8 cellular contexts compared by ENCODE assay signal in the genomic region with DNA sequence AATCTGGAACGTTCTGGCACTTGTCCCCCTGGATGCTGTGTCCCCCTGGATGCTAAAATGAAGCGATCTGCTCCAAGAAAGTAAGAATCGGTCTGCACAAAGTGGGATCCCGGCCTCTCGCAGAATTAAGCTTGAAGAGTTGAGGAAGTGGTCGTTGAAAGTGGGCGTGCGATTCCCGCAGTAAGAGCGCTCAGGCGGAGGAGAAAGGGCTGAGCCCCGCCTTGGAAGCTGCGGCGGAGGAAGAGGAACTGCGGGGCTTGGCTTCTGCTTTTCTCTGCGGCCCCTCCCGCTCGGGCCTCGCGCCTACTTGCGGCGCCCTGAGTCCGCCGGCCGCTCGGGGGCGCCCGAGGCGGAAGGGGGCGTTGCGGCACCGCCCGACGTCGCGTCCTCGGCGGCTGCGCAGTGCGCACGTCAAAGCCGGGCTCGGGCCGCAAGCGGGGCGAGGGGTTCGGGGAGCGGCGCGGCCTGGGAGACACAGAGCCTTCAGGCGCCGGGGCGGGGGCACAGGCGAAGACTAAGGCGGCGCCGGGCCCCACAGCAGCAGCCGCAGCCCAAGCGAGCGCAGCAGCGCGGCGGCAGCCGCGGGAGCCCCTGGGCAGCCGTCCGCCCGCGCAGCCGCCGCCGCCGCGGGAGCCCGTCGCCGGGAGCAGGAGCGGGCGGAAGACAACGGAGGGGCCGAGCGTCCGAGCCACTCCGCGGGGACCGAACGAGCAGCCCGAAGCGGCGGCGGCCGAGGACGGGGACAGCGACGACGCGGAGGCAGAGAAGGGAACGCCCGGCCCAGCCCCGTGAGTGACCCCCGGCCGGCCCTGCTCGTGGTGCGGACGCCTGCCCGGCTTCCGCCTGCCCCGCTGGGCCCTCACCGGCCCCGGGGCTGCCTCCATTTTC. TPM values are rescaled to one million over a fixed set of nuclear protein-coding genes. Genes with fewer than 3 reads are reported as not detected.
A peak's percentile ranks its signal among the peaks of the same experiment; 100 is the strongest.
DNase-seq lines count a peak whose midpoint lies in the region; ATAC-seq, FAIRE-seq and TF ChIP-seq lines count a peak whose summit lies in the region.

A gene (plus strand): TSS at position 400 of the 888 bp plus-strand sequence. CDS start 47,160 bp downstream, outside the sequence.

- H3K27ac Mint-ChIP-seq in dendritic cell treated with granulocyte-macrophage colony-stimulating factor and Interleukin-4, amounts not matched to agents 40 ng/mL and 50 ng/mL, for 4 days = peak within 1 kb of the TSS; percentile 88

- FAIRE-seq in HepG2 (lab: Jason Lieb, UNC) = no peak

- CTCF ChIA-PET in HepG2 (lab: Yijun Ruan, JAX; ENCODE audit: low intra/inter-chr PET ratio, low total read pairs) = interaction anchor here (0.7 to 1.8 kb wide), 3 partner anchors 50 to 87 kb away, joined by 3 to 4 read pairs (median 4); no protein-coding TSS in a partner anchor

- DNase-seq in NCI-H69 (lab: John Stamatoyannopoulos, UW) (peak; percentile 89), HepG2 (ENCODE audit: low spot score) (peak; percentile 79)
- DNase-seq in activated CD4-positive, alpha-beta T cell treated with anti-CD3 and anti-CD28 coated beads, Interleukin-2, amount 50 U/mL, for 1 hour = peak; percentile 84
- peak; percentile 89 for DNase-seq in stimulated activated CD4-positive, alpha-beta T cell treated with anti-CD3 and anti-CD28 coated beads, Interleukin-4, amount 100 ng/mL, for 1 hour

- peak; percentile 82 for TF ChIP-seq RAD21 in HepG2 (CRISPR knock-in tag; IDR thresholded peaks at IDR 0.05)

- H3K4me2 ChIP-seq in BLaER1 treated with 17β-estradiol and CSF1 and Interleukin-3, amounts not matched to agents 10 nM and 100 nM = peak within 1 kb of the TSS; percentile 88 to 97 (median 94)
- peak within 1 kb of the TSS; percentile 81 for H3K4me2 ChIP-seq in HepG2 (ENCODE audit: low read depth, low read length)

- intact Hi-C loops in dendritic cell treated with granulocyte-macrophage colony-stimulating factor and Interleukin-4, amounts not matched to agents 40 ng/mL and 50 ng/mL, for 4 days (cut with micrococcal nuclease) = loop anchor here (1.0 to 10.0 kb wide), 5 partner anchors 44 to 790 kb away; a partner anchor contains a TSS
- intact Hi-C loops in HepG2 (cut with micrococcal nuclease; ENCODE audit: unreplicated experiment) = loop anchor here (1.0 to 2.0 kb wide), 2 partner anchors 26 to 86 kb away; no protein-coding TSS in a partner anchor

- H3K36me3 Mint-ChIP-seq in dendritic cell treated with granulocyte-macrophage colony-stimulating factor and Interleukin-4, amounts not matched to agents 40 ng/mL and 50 ng/mL, for 4 days (ENCODE audit: low read depth) = peaks cover 38% of the 10 kb centered on the region

- H3K27me3 Mint-ChIP-seq in dendritic cell treated with granulocyte-macrophage colony-stimulating factor and Interleukin-4, amounts not matched to agents 40 ng/mL and 50 ng/mL, for 4 days = no peaks in the 10 kb centered on the region

- H3K79me2 ChIP-seq in HepG2 (ENCODE audit: insufficient read depth, low read length) = peaks cover 46% of the 10 kb centered on the region

- H3K27ac ChIP-seq in BLaER1 treated with 17β-estradiol and CSF1 and Interleukin-3, amounts not matched to agents 10 nM and 100 nM = peak within 1 kb of the TSS; percentile 91 to 98 (median 97)
- H3K27ac ChIP-seq in HepG2 (ENCODE audit: extremely low read length, insufficient read depth, low read length) = peak within 1 kb of the TSS; percentile 70

- H3K9me3 Mint-ChIP-seq in dendritic cell treated with granulocyte-macrophage colony-stimulating factor and Interleukin-4, amounts not matched to agents 40 ng/mL and 50 ng/mL, for 4 days = no peaks in the 10 kb centered on the region

- in situ Hi-C loops in HepG2 (cut with HindIII; ENCODE audit: extremely low pct_ligation_motif_present, low pct_unique_long_range_greater_than_20kb) = no loop called here

- H3K4me1 ChIP-seq in BLaER1 treated with 17β-estradiol and CSF1 and Interleukin-3, amounts not matched to agents 10 nM and 100 nM = peaks cover 41 to 63% (median 50%) of the 10 kb centered on the region in 10 experiments
- H3K4me1 ChIP-seq in HepG2 (ENCODE audit: insufficient read depth, low read length) = peaks cover 38% of the 10 kb centered on the region

- peak; percentile 22 to 58; a peak in 1 of 4 replicates for TF ChIP-seq EP300 in HepG2 (IDR thresholded peaks at IDR 0.05; ENCODE audit: low read depth in 2 of 2, low read length in 2 of 2)
- peak; percentile 26; the same call in 1 of the 2 replicates for TF ChIP-seq EP300 in HepG2 (CRISPR knock-in tag; IDR thresholded peaks at IDR 0.05; ENCODE audit: borderline replicate concordance)

- peaks cover 68% of the 10 kb centered on the region for H3K4me1 Mint-ChIP-seq in dendritic cell treated with granulocyte-macrophage colony-stimulating factor and Interleukin-4, amounts not matched to agents 40 ng/mL and 50 ng/mL, for 4 days (ENCODE audit: low read depth)

- H4K20me1 ChIP-seq in BLaER1 treated with 17β-estradiol and CSF1 and Interleukin-3, amounts not matched to agents 10 nM and 100 nM = peaks cover 40 to 50% (median 48%) of the 10 kb centered on the region in 11 experiments
- peaks cover 13% of the 10 kb centered on the region for H4K20me1 ChIP-seq in HepG2 (ENCODE audit: insufficient read depth, low read length)

- H3K4me3 Mint-ChIP-seq in dendritic cell treated with granulocyte-macrophage colony-stimulating factor and Interleukin-4, amounts not matched to agents 40 ng/mL and 50 ng/mL, for 4 days = peak within 1 kb of the TSS; percentile 95

- no peaks in the 10 kb centered on the region for H3K9me3 ChIP-seq in BLaER1 treated with 17β-estradiol and CSF1 and Interleukin-3, amounts not matched to agents 10 nM and 100 nM (replicated peaks in 1 of 11)
- H3K9me3 ChIP-seq in HepG2 (ENCODE audit: low read length) = no peaks in the 10 kb centered on the region

- no TSS peak for BruUV-seq in HepG2 (replicated peaks; lab: Mats Ljungman, UMichigan)

- peak within 1 kb of the TSS; percentile 92 to 100 (median 99) for H3K4me3 ChIP-seq in BLaER1 treated with 17β-estradiol and CSF1 and Interleukin-3, amounts not matched to agents 10 nM and 100 nM
- H3K4me3 ChIP-seq in HepG2 (replicated peaks in 1 of 3; ENCODE audit: insufficient read depth in 1 of 3, low read depth in 2 of 3, low read length in 3 of 3) = peak within 1 kb of the TSS; percentile 79 to 98 (median 92)

- under 1% methylated on average over 50 of the region's 110 CpGs for WGBS in HepG2 (ENCODE audit: low lambda C conversion rate)

- peak within 1 kb of the TSS; percentile 94 to 100 (median 99) for H3K9ac ChIP-seq in BLaER1 treated with 17β-estradiol and CSF1 and Interleukin-3, amounts not matched to agents 10 nM and 100 nM
- peak within 1 kb of the TSS; percentile 89 for H3K9ac ChIP-seq in HepG2 (ENCODE audit: insufficient read depth, low read depth, low read length)

- TF ChIP-seq CTCF in HepG2 (CRISPR knock-in tag; IDR thresholded peaks at IDR 0.05) = peak; percentile 92

- TF ChIP-seq POLR2A in HepG2 (IDR thresholded peaks at IDR 0.05; ENCODE audit: insufficient read depth in 1 of 2, low read depth in 2 of 2, low read length in 2 of 2) = peak; percentile 10 to 78; a peak in 3 of 4 replicates

- peaks cover 7 to 19% (median 9%) of the 10 kb centered on the region in 11 experiments; a peak in 16 of 22 replicates for H3K36me3 ChIP-seq in BLaER1 treated with 17β-estradiol and CSF1 and Interleukin-3, amounts not matched to agents 10 nM and 100 nM
- peaks cover 0 to 6% of the 10 kb centered on the region in 2 experiments; a peak in 1 of 5 replicates for H3K36me3 ChIP-seq in HepG2 (replicated peaks in 1 of 2; ENCODE audit: control insufficient read depth in 1 of 2, insufficient read depth in 2 of 2, low read length in 2 of 2)

- ATAC-seq in GM19324 (IDR thresholded peaks at IDR 0.05; ENCODE audit: low FRiP score, unreplicated experiment) = peak; percentile 90
- ATAC-seq in HG03469 (IDR thresholded peaks at IDR 0.05; ENCODE audit: unreplicated experiment) = peak; percentile 71
- ATAC-seq in HepG2 = peak; percentile 85

- no peaks in the 10 kb centered on the region for H3K27me3 ChIP-seq in BLaER1 treated with 17β-estradiol and CSF1 and Interleukin-3, amounts not matched to agents 10 nM and 100 nM
- no peaks in the 10 kb centered on the region; a peak in 2 of 5 replicates for H3K27me3 ChIP-seq in HepG2 (ENCODE audit: control insufficient read depth in 1 of 2, insufficient read depth in 2 of 2, low read length in 2 of 2)

- peak within 1 kb of the TSS; percentile 74 for H2AFZ ChIP-seq in HepG2 (ENCODE audit: low read length)

- POLR2A ChIA-PET in HepG2 (lab: Yijun Ruan, JAX) = interaction anchor here (1.5 to 2.1 kb wide), 2 partner anchors 28 to 752 kb away, joined by 3 to 4 read pairs; a partner anchor contains a TSS

TF ChIP-seq in HepG2, 621 proteins besides CTCF, POLR2A, EP300 and RAD21 (continues in another document):
- no peak for TF ChIP-seq NFATC3 (CRISPR knock-in tag; IDR thresholded peaks at IDR 0.05)

RNA-seq across cellular contexts. Expression of the gene that starts here (rescaled TPM):
- total RNA-seq in HepG2 (2016; rRNA removed; fragmentation: Illumina TruSeq; extraction: Trizol) = 45.3 and 59.5 TPM in 2 replicates
- total RNA-seq in HepG2 (2016; cell fraction: cytosol; rRNA removed; fragmentation: Illumina TruSeq; extraction: Trizol; ENCODE audit: low read depth) = 9.2 and 9.7 TPM in 2 replicates
- total RNA-seq in HepG2 (2016; cell fraction: insoluble cytoplasmic fraction; rRNA removed; fragmentation: Illumina TruSeq; extraction: Trizol) = 46.6 and 55.2 TPM in 2 replicates
- total RNA-seq in HepG2 (2016; cell fraction: membrane; rRNA removed; fragmentation: Illumina TruSeq; extraction: Trizol) = 21.6 and 23.9 TPM in 2 replicates
- total RNA-seq in HepG2 (2016; cell fraction: nucleus; rRNA removed; fragmentation: Illumina TruSeq; extraction: Trizol) = 33.9 and 39.0 TPM in 2 replicates
- polyA plus RNA-seq in HepG2 (2011; rRNA removed) = 18.8 and 19.3 TPM in 2 replicates
- 8.2 and 15.0 TPM in 2 replicates for polyA plus RNA-seq in HepG2 (2011; cell fraction: cytosol; rRNA removed)
- polyA plus RNA-seq in HepG2 (2011; cell fraction: nucleus; rRNA removed) = 10.7 and 15.8 TPM in 2 replicates
- 26.1 and 26.8 TPM in 2 replicates for polyA plus RNA-seq in HepG2 (2012)
- polyA plus RNA-seq in HepG2 (2016; cell fraction: cytosol; fragmentation: Illumina TruSeq; extraction: Trizol; ENCODE audit: low read depth) = 2.2 and 2.5 TPM in 2 replicates
- polyA plus RNA-seq in HepG2 (2016; cell fraction: insoluble cytoplasmic fraction; fragmentation: Illumina TruSeq; extraction: Trizol; ENCODE audit: low read depth) = 44.1 and 46.7 TPM in 2 replicates
- polyA plus RNA-seq in HepG2 (2016; cell fraction: membrane; fragmentation: Illumina TruSeq; extraction: Trizol; ENCODE audit: low read depth) = 10.7 and 11.2 TPM in 2 replicates
- 30.1 and 35.6 TPM in 2 replicates for polyA plus RNA-seq in HepG2 (2016; cell fraction: nucleus; fragmentation: Illumina TruSeq; extraction: Trizol; ENCODE audit: insufficient read depth, low read depth)
- polyA minus RNA-seq in HepG2 (2011; rRNA and poly(A)+ RNA removed; ENCODE audit: low replicate concordance) = 20.0 and 27.9 TPM in 2 replicates
- 24.9 and 29.5 TPM in 2 replicates for polyA minus RNA-seq in HepG2 (2011; cell fraction: cytosol; rRNA and poly(A)+ RNA removed)
- polyA minus RNA-seq in HepG2 (2011; cell fraction: nucleus; rRNA and poly(A)+ RNA removed) = 29.0 and 50.4 TPM in 2 replicates

Comparison
In these comparisons a context has a peak if more than half of its experiments do, and no peak if none do; other contexts are left out.
1. Peak in every context shown above with its lines: DNase-seq, ATAC-seq, H3K4me3 ChIP-seq and H3K27ac ChIP-seq.